Comparison of ENCODE assay signal across 8 cellular contexts in genomic region chr7:115135769-115136410, GRCh38.
DNase-seq lines count a peak whose midpoint lies in the region; ATAC-seq and TF ChIP-seq lines count a peak whose summit lies in the region.

No MANE protein-coding gene starts in this region.

- intact Hi-C loops in posterior cingulate gyrus (cut with DNase I), result no loop called here

- DNase-seq in fibroblast of lung (ENCODE audit: low read depth in 2 of 2) (peak; percentile 10 to 48), NCI-H128 (lab: John Stamatoyannopoulos, UW; ENCODE audit: unreplicated experiment) (no peak), SK-N-DZ (ENCODE audit: low spot score) (no peak), posterior cingulate gyrus (no peak)

- TF ChIP-seq CTCF in fibroblast of lung (conservative IDR thresholded peaks at IDR 0.05 in 1 of 2, IDR thresholded peaks at IDR 0.05 in 1 of 2; ENCODE audit: low read depth in 1 of 2, low read length in 2 of 2), result no peak

- peak; percentile 94 for ATAC-seq in GM18499 (IDR thresholded peaks at IDR 0.05; ENCODE audit: insufficient read depth, unreplicated experiment)
- peak; percentile 85 for ATAC-seq in GM21515 (IDR thresholded peaks at IDR 0.05; ENCODE audit: unreplicated experiment)
- peak; percentile 94 for ATAC-seq in HG03565 (IDR thresholded peaks at IDR 0.05; ENCODE audit: unreplicated experiment)
- ATAC-seq in HG03354 (IDR thresholded peaks at IDR 0.05; ENCODE audit: poor library complexity, severe bottlenecking, unreplicated experiment), result no peak

- H3K27me3 ChIP-seq in fibroblast of lung (ENCODE audit: control insufficient read depth, insufficient read depth, low read length), result no peaks in the 10 kb centered on the region

- no peaks in the 10 kb centered on the region for H3K79me2 ChIP-seq in fibroblast of lung (ENCODE audit: control insufficient read depth, insufficient read depth, low read length)

- H3K36me3 ChIP-seq in fibroblast of lung (ENCODE audit: control insufficient read depth, insufficient read depth, low read length), result no peaks in the 10 kb centered on the region

- no peaks in the 10 kb centered on the region for H4K20me1 ChIP-seq in fibroblast of lung (ENCODE audit: control insufficient read depth, extremely low read depth, insufficient read depth, low read length)

- H3K9me3 ChIP-seq in fibroblast of lung (ENCODE audit: control insufficient read depth, insufficient read depth, low read depth, low read length), result no peaks in the 10 kb centered on the region

- no peak overlapping the region for H2AFZ ChIP-seq in fibroblast of lung (ENCODE audit: low read length)

- H3K4me2 ChIP-seq in fibroblast of lung (ENCODE audit: extremely low read depth, insufficient read depth, low read length), result no peak overlapping the region

- H3K9ac ChIP-seq in fibroblast of lung (ENCODE audit: insufficient read depth, low read length), result no peak overlapping the region

- H3K27ac ChIP-seq in fibroblast of lung (ENCODE audit: insufficient read depth, low read length), result no peak overlapping the region

- no peaks in the 10 kb centered on the region for H3K4me1 ChIP-seq in fibroblast of lung (ENCODE audit: control insufficient read depth, extremely low read depth, insufficient read depth, low read length)

- H3K4me3 ChIP-seq in fibroblast of lung (replicated peaks in 1 of 4; ENCODE audit: control extremely low read depth in 1 of 4, insufficient read depth in 1 of 4, low read depth in 3 of 4, low read length in 4 of 4), result no peak overlapping the region

Comparison
In these comparisons a context has a peak if more than half of its experiments do, and no peak if none do; other contexts are left out.
1. DNase-seq: peak in fibroblast of lung (2 of 2); none in NCI-H128 (single experiment), SK-N-DZ (single experiment) and posterior cingulate gyrus (0 of 10).